Comparison of ENCODE assay signal across 8 cellular contexts in genomic region chr19:13953021-13953531, GRCh38. TPM values are rescaled to one million over a fixed set of nuclear protein-coding genes. Genes with fewer than 3 reads are reported as not detected.
DNase-seq lines count a peak whose midpoint lies in the region; ATAC-seq and TF ChIP-seq lines count a peak whose summit lies in the region.

No MANE protein-coding gene starts in this region.

- H3K27ac ChIP-seq in HL-60 (replicated peaks) (peak overlapping the region; percentile 11), prostate gland (peak overlapping the region; percentile 76 to 82)

- peak; percentile 16 for ATAC-seq in Right ventricle myocardium superior (ENCODE audit: poor library complexity)

- H3K36me3 Mint-ChIP-seq in activated naive CD4-positive, alpha-beta T cell treated with anti-CD3 and anti-CD28 coated beads, Interleukin-2, amount 10 ng/mL, durations not matched to agents 7 days and 5 days: peaks cover 19% of the 10 kb centered on the region

- H3K27ac Mint-ChIP-seq in activated naive CD4-positive, alpha-beta T cell treated with anti-CD3 and anti-CD28 coated beads, Interleukin-2, amount 10 ng/mL, durations not matched to agents 7 days and 5 days: peak overlapping the region; percentile 84

- peaks cover 6% of the 10 kb centered on the region for H3K4me1 ChIP-seq in prostate gland (replicated peaks)

- H3K27me3 ChIP-seq in HL-60 (ENCODE audit: insufficient read depth, poor library complexity, severe bottlenecking) (no peaks in the 10 kb centered on the region), prostate gland (replicated peaks; ENCODE audit: insufficient read depth) (no peaks in the 10 kb centered on the region)

- H3K36me3 ChIP-seq in prostate gland: peaks cover 9 to 12% of the 10 kb centered on the region in 2 donors

- intact Hi-C loops in Right ventricle myocardium superior (cut with DNase I) (no loop called here), prostate gland (cut with DNase I) (loop anchor here (2.0 kb wide), 1 partner anchor 52 kb away; no protein-coding TSS in a partner anchor)

- H3K4me3 ChIP-seq in HL-60 (replicated peaks; ENCODE audit: insufficient read depth, low read length): peak overlapping the region; percentile 93
- peak overlapping the region; percentile 81 to 95 for H3K4me3 ChIP-seq in prostate gland

- peak; percentile 16 for TF ChIP-seq POLR2A in prostate gland (IDR thresholded peaks at IDR 0.05)

- DNase-seq in AG08396 (ENCODE audit: low spot score): peak; percentile 90
- DNase-seq in HL-60 (ENCODE audit: low read depth in 1 of 2, low spot score in 1 of 2): peak; percentile 21 to 29
- DNase-seq in activated naive CD4-positive, alpha-beta T cell treated with anti-CD3 and anti-CD28 coated beads, Interleukin-2, amount 10 ng/mL, durations not matched to agents 7 days and 5 days: no peak
- DNase-seq in Right ventricle myocardium superior: no peak
- peak; percentile 21 for DNase-seq in prostate gland (ENCODE audit: low spot score)
- DNase-seq in NCI-H345 treated with DMSO at 0.1 percent for 48 hours (lab: John Stamatoyannopoulos, UW; ENCODE audit: unreplicated experiment): no peak
- DNase-seq in NCI-H524 treated with DMSO at 0.1 percent for 48 hours (lab: John Stamatoyannopoulos, UW): no peak
- no peak for DNase-seq in NCI-H774 (lab: John Stamatoyannopoulos, UW)

- no peaks in the 10 kb centered on the region for H3K9me3 Mint-ChIP-seq in activated naive CD4-positive, alpha-beta T cell treated with anti-CD3 and anti-CD28 coated beads, Interleukin-2, amount 10 ng/mL, durations not matched to agents 7 days and 5 days

- H3K4me1 Mint-ChIP-seq in activated naive CD4-positive, alpha-beta T cell treated with anti-CD3 and anti-CD28 coated beads, Interleukin-2, amount 10 ng/mL, durations not matched to agents 7 days and 5 days: peaks cover 27% of the 10 kb centered on the region

- WGBS in prostate gland: 3% methylated on average over 10 of the region's 10 CpGs

- peak overlapping the region; percentile 87 for H3K4me3 Mint-ChIP-seq in activated naive CD4-positive, alpha-beta T cell treated with anti-CD3 and anti-CD28 coated beads, Interleukin-2, amount 10 ng/mL, durations not matched to agents 7 days and 5 days

- CTCF ChIA-PET in activated naive CD4-positive, alpha-beta T cell treated with anti-CD3 and anti-CD28 coated beads, Interleukin-2, amount 10 ng/mL, durations not matched to agents 7 days and 5 days (lab: Charles Lee): interaction anchor here (0.6 to 3.3 kb wide), 13 partner anchors 24 to 120 kb away, joined by 3 to 12 read pairs (median 4); no protein-coding TSS in a partner anchor

- TF ChIP-seq CTCF in HL-60 (IDR thresholded peaks at IDR 0.05; ENCODE audit: insufficient read depth, low read length) (no peak), prostate gland (IDR thresholded peaks at IDR 0.05) (no peak)

- H3K27me3 Mint-ChIP-seq in activated naive CD4-positive, alpha-beta T cell treated with anti-CD3 and anti-CD28 coated beads, Interleukin-2, amount 10 ng/mL, durations not matched to agents 7 days and 5 days: peaks cover 5% of the 10 kb centered on the region

- no peaks in the 10 kb centered on the region for H3K9me3 ChIP-seq in prostate gland

RNA-seq across cellular contexts. Expression of gene DCAF15, which starts 0.8 kb away (rescaled TPM):
- 15.4 TPM for total RNA-seq in Right ventricle myocardium superior
- total RNA-seq in prostate gland: 10 to 100 TPM; 18.6 to 47.4 TPM

RNA-seq across cellular contexts. Expression of gene PODNL1, which starts 14.9 kb away (rescaled TPM):
- total RNA-seq in Right ventricle myocardium superior (3.1 TPM), prostate gland (1 to 10 TPM in 1 of 2 donors, under 1 TPM in 1; 0.50 to 9.1 TPM)

RNA-seq across cellular contexts. Expression of gene CC2D1A, which starts 47.1 kb away (rescaled TPM):
- total RNA-seq in Right ventricle myocardium superior (20.0 TPM), prostate gland (10 to 100 TPM; 40.9 to 64.8 TPM)

RNA-seq across cellular contexts. Expression of gene BRME1, which starts 47.2 kb away (rescaled TPM):
- total RNA-seq in Right ventricle myocardium superior (0.81 TPM), prostate gland (10 to 100 TPM in 1 of 2 donors, 1 to 10 TPM in 1; 2.0 to 12.6 TPM)

RNA-seq across cellular contexts. Expression of gene RFX1, which starts 53.0 kb away (rescaled TPM):
- total RNA-seq in Right ventricle myocardium superior (13.0 TPM), prostate gland (10 to 100 TPM in 1 of 2 donors, 1 to 10 TPM in 1; 9.2 to 12.7 TPM)

Comparison
In these comparisons a context has a peak if more than half of its experiments do, and no peak if none do; other contexts are left out.
1. DNase-seq: peak in AG08396 (single experiment), HL-60 (2 of 2) and prostate gland (single experiment); none in activated naive CD4-positive, alpha-beta T cell treated with anti-CD3 and anti-CD28 coated beads, Interleukin-2, amount 10 ng/mL, durations not matched to agents 7 days and 5 days (single experiment), Right ventricle myocardium superior (single experiment), NCI-H345 treated with DMSO at 0.1 percent for 48 hours (single experiment), NCI-H524 treated with DMSO at 0.1 percent for 48 hours (single experiment) and NCI-H774 (single experiment).